In the genomic region with DNA sequence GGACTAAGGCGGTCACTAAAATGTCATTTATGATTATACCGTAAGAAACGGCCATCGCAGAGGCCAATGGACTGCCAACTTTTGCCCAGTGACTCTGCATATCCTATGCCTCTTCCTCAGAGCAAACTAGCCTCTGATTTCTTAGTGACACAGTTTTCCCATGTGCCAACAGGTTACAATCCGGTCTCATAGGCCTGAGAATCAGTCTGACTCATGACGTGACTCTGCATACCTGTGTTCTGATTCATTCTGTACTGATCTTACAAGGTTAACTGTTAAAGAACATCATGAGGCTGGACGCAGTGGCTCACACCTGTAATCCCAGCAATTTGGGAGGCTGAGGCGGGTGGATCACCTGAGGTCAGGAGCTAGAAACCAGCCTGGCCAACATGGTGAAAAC, we compare ENCODE assay signal across 13 cellular contexts. TPM values are rescaled to one million over a fixed set of nuclear protein-coding genes. Genes with fewer than 3 reads are reported as not detected.
DNase-seq lines count a peak whose midpoint lies in the region; ATAC-seq and TF ChIP-seq lines count a peak whose summit lies in the region.
"Had no signal": no experiment of that assay in that cellular context is flagged by ENCODE, and none has a peak within 500 bp of the region (broad histone marks: within the 10 kb centered on the region; RNA-seq: fewer than 3 reads in every experiment).

No MANE protein-coding gene starts in this region.

- H3K27ac ChIP-seq in hepatocyte (peak overlapping the region; percentile 79), thyroid gland (no peak overlapping the region)
- H3K27ac ChIP-seq: testis had no signal

- no peak for TF ChIP-seq CTCF in hepatocyte (IDR thresholded peaks at IDR 0.05; ENCODE audit: poor library complexity)
- TF ChIP-seq CTCF in thyroid gland (IDR thresholded peaks at IDR 0.05): no peak
- no peak for TF ChIP-seq CTCF in BE2C (IDR thresholded peaks at IDR 0.05; ENCODE audit: low read depth, low read length)

- peaks cover 4% of the 10 kb centered on the region for H3K9me3 Mint-ChIP-seq in activated T-cell treated with anti-CD3 and anti-CD28 coated beads, Interleukin-2, amount 50 U/mL, for 24 hours

- peaks cover 27% of the 10 kb centered on the region for H3K4me1 Mint-ChIP-seq in activated T-cell treated with anti-CD3 and anti-CD28 coated beads, Interleukin-2, amount 50 U/mL, for 24 hours (ENCODE audit: low read depth)
- H3K4me1 Mint-ChIP-seq: H9 had no signal

- no peak overlapping the region for H3K4me3 Mint-ChIP-seq in activated T-cell treated with anti-CD3 and anti-CD28 coated beads, Interleukin-2, amount 50 U/mL, for 24 hours
- H3K4me3 Mint-ChIP-seq: B cell, H9 had no signal

- no peaks in the 10 kb centered on the region for H3K9me2 ChIP-seq in hepatocyte (replicated peaks; ENCODE audit: insufficient read depth)

- no peak overlapping the region for H3K9ac ChIP-seq in adipocyte (ENCODE audit: low read length)

- no peak for ATAC-seq in HG02852 (IDR thresholded peaks at IDR 0.05; ENCODE audit: unreplicated experiment)
- ATAC-seq: left ventricle myocardium superior had no signal

- intact Hi-C loops in thyroid gland (cut with DNase I): no loop called here

- 71% methylated on average over 8 of the region's 8 CpGs for WGBS in hepatocyte (ENCODE audit: low lambda C conversion rate, missing lambda C conversion rate)
- WGBS in thyroid gland, 2 donors: 81 to 93% methylated on average over 8 of the region's 8 CpGs

- H3K9me3 ChIP-seq in adipocyte (ENCODE audit: control insufficient read depth, low read length) (peaks cover 6% of the 10 kb centered on the region), hepatocyte (ENCODE audit: low read depth) (peaks cover 8% of the 10 kb centered on the region), thyroid gland (no peaks in the 10 kb centered on the region), BE2C (no peaks in the 10 kb centered on the region)
- H3K9me3 ChIP-seq: testis had no signal

- peak overlapping the region; percentile 50 for H3K27ac Mint-ChIP-seq in activated T-cell treated with anti-CD3 and anti-CD28 coated beads, Interleukin-2, amount 50 U/mL, for 24 hours
- H3K27ac Mint-ChIP-seq: B cell, H9 had no signal

- peaks cover 55% of the 10 kb centered on the region for H3K36me3 Mint-ChIP-seq in activated T-cell treated with anti-CD3 and anti-CD28 coated beads, Interleukin-2, amount 50 U/mL, for 24 hours (ENCODE audit: low read depth)

- H3K36me3 ChIP-seq in adipocyte (ENCODE audit: control insufficient read depth, insufficient read depth, low read length, severe bottlenecking): no peaks in the 10 kb centered on the region
- H3K36me3 ChIP-seq in hepatocyte (replicated peaks; ENCODE audit: insufficient read depth, low read depth): no peaks in the 10 kb centered on the region
- no peaks in the 10 kb centered on the region for H3K36me3 ChIP-seq in thyroid gland
- no peaks in the 10 kb centered on the region; the same call in 1 of the 2 replicates for H3K36me3 ChIP-seq in BE2C

- H4K20me1 ChIP-seq in hepatocyte (ENCODE audit: insufficient read depth, poor library complexity, severe bottlenecking): no peaks in the 10 kb centered on the region

- TF ChIP-seq POLR2A in thyroid gland (IDR thresholded peaks at IDR 0.05): no peak

- H3K27me3 ChIP-seq in adipocyte (replicated peaks; ENCODE audit: control insufficient read depth, insufficient read depth, low read length) (no peaks in the 10 kb centered on the region), hepatocyte (no peaks in the 10 kb centered on the region), thyroid gland (no peaks in the 10 kb centered on the region), BE2C (no peaks in the 10 kb centered on the region)
- H3K27me3 ChIP-seq: testis had no signal

- no peak overlapping the region for H2AFZ ChIP-seq in hepatocyte

- no peak overlapping the region for H3K4me2 ChIP-seq in hepatocyte

- no peak for DNase-seq in activated T-cell treated with anti-CD3 and anti-CD28 coated beads, Interleukin-2, amount 50 U/mL, for 24 hours
- DNase-seq in activated T-cell treated with anti-CD3 and anti-CD28 coated beads, Interleukin-2, amount 50 U/mL, for 48 hours: no peak
- DNase-seq in adipocyte (ENCODE audit: low read depth): peak; percentile 58
- DNase-seq in hepatocyte (ENCODE audit: low spot score): peak; percentile 78
- peak; percentile 50 for DNase-seq in ureter (ENCODE audit: low spot score)
- DNase-seq in thyroid gland: no peak
- DNase-seq in BE2C: no peak
- DNase-seq: H9; left ventricle myocardium superior; stimulated activated CD4-positive, alpha-beta T cell treated with anti-CD3 and anti-CD28 coated beads, Interleukin-12 subunit alpha, Interleukin-12 subunit beta, amount 100 ng/mL, for 4 hours; testis had no signal

- H3K27me3 Mint-ChIP-seq in activated T-cell treated with anti-CD3 and anti-CD28 coated beads, Interleukin-2, amount 50 U/mL, for 24 hours: no peaks in the 10 kb centered on the region
- H3K27me3 Mint-ChIP-seq: B cell had no signal

- peaks cover 8% of the 10 kb centered on the region for H3K79me2 ChIP-seq in hepatocyte

- H3K4me1 ChIP-seq in adipocyte (ENCODE audit: control insufficient read depth, insufficient read depth, low read length): peaks cover 6% of the 10 kb centered on the region
- H3K4me1 ChIP-seq in hepatocyte (ENCODE audit: insufficient read depth): no peaks in the 10 kb centered on the region
- peaks cover 1 to 9% of the 10 kb centered on the region in 2 donors for H3K4me1 ChIP-seq in thyroid gland
- no peaks in the 10 kb centered on the region for H3K4me1 ChIP-seq in BE2C

- no peak overlapping the region for H3K4me3 ChIP-seq in adipocyte (ENCODE audit: low read length)
- H3K4me3 ChIP-seq in hepatocyte: no peak overlapping the region
- no peak overlapping the region for H3K4me3 ChIP-seq in thyroid gland (replicated peaks in 1 of 3)
- H3K4me3 ChIP-seq in BE2C (ENCODE audit: low read depth, low read length): no peak overlapping the region
- H3K4me3 ChIP-seq: testis had no signal

RNA-seq across cellular contexts. Expression of a gene that starts 17.8 kb away (rescaled TPM):
- 7.2 and 8.5 TPM in 2 replicates for total RNA-seq in hepatocyte
- polyA plus RNA-seq in hepatocyte: 11.0 and 12.8 TPM in 2 replicates
- total RNA-seq in ureter: 24.5 TPM
- total RNA-seq in thyroid gland: 10 to 100 TPM; 36.8 to 56.7 (median 46.4) TPM
- 17.1 TPM for polyA plus RNA-seq in BE2C (2012; ENCODE audit: insufficient read depth, insufficient read length, low read depth)

RNA-seq across cellular contexts. Expression of a gene that starts 30.8 kb away (rescaled TPM):
- total RNA-seq in hepatocyte (43.2 and 51.0 TPM in 2 replicates), ureter (47.9 TPM), thyroid gland (10 to 100 TPM; 34.2 to 46.2 (median 40.3) TPM)
- 24.2 and 32.1 TPM in 2 replicates for polyA plus RNA-seq in hepatocyte
- polyA plus RNA-seq in BE2C (2012; ENCODE audit: insufficient read depth, insufficient read length, low read depth): 53.4 TPM

Comparison
In these comparisons a context has a peak if more than half of its experiments do, and no peak if none do; other contexts are left out.
1. DNase-seq: peak in adipocyte (single experiment), hepatocyte (single experiment) and ureter (single experiment); none in activated T-cell treated with anti-CD3 and anti-CD28 coated beads, Interleukin-2, amount 50 U/mL, for 24 hours (single experiment), activated T-cell treated with anti-CD3 and anti-CD28 coated beads, Interleukin-2, amount 50 U/mL, for 48 hours (0 of 2), thyroid gland (0 of 2) and BE2C (single experiment).